17 cellular contexts compared by ENCODE assay signal in the genomic region with DNA sequence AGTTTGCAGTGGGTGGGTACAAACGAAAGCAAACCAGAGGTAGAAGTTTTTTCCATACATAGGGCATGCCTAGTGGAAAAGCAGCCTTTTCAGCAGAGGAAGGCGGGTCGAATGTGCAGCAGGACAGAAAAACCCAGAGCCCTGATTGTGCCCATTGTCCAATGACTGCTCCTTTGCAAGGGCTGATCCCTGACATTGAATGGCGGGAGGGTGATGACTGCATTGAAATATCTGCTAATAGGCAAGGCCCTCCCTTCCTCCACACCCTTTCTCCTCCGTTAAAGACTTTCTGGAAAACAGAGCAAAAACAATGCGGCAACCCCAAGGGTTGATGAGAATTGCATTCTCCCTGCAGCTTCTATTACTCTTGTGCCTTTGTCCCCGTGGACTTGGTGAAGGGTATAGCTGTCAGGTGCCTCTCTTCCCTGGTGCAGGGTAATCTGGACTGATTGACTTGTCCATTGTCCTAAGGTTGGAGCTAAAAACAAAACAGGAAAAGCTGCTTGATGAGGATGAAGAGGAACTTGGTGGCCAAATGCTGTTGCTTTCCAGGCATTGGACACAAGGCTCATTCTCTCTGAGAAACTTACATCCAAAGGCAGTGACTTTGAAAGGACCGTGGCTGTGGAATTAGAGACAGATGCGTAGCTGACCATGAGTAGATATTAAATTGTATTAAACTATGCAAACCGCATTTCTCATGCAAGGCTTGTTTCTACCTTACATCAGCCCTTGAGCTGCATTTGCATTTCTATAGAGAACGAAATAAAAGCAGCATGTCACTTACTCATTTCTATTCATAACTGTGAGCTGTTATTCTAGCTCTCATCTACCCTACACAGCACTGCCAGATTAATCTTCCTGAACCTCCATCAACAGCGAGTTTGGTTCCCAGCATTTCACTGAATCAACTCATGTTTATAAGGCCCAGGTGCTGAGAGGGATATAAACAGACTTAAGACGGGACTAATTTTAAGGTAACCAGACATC.
DNase-seq lines count a peak whose midpoint lies in the region; ATAC-seq and TF ChIP-seq lines count a peak whose summit lies in the region.
"Had no signal": no experiment of that assay in that cellular context is flagged by ENCODE, and none has a peak within 500 bp of the region (broad histone marks: within the 10 kb centered on the region; RNA-seq: fewer than 3 reads in every experiment).

No MANE protein-coding gene starts in this region.

- H3K27ac ChIP-seq in right atrium auricular region (peak overlapping the region; percentile 69 to 84), lung (ENCODE audit: low read depth in 1 of 2, low read length in 1 of 2) (peak overlapping the region in 1 of 2 donors; percentile 76), temporal lobe (ENCODE audit: low read depth, low read length) (peak overlapping the region; percentile 23), tibial nerve (no peak overlapping the region)
- H3K27ac ChIP-seq: PC-9 had no signal

- no peaks in the 10 kb centered on the region for H3K9me3 ChIP-seq in right atrium auricular region
- no peaks in the 10 kb centered on the region for H3K9me3 ChIP-seq in lung (ENCODE audit: control insufficient read depth in 2 of 2, insufficient read depth in 1 of 2, low read length in 1 of 2)
- no peaks in the 10 kb centered on the region for H3K9me3 ChIP-seq in tibial nerve

- H3K4me1 ChIP-seq in right atrium auricular region (peaks cover 0 to 17% of the 10 kb centered on the region in 2 donors), lung (ENCODE audit: control insufficient read depth in 2 of 2, insufficient read depth in 2 of 2, low read length in 2 of 2) (peaks cover 5 to 8% of the 10 kb centered on the region in 2 donors), tibial nerve (no peaks in the 10 kb centered on the region)

- H3K36me3 ChIP-seq in right atrium auricular region (no peaks in the 10 kb centered on the region), lung (ENCODE audit: control insufficient read depth in 2 of 2, insufficient read depth in 2 of 2, low read length in 2 of 2) (no peaks in the 10 kb centered on the region), tibial nerve (no peaks in the 10 kb centered on the region)

- H3K27me3 Mint-ChIP-seq in immature natural killer cell (ENCODE audit: low read depth in 3 of 3): peaks cover 0 to 3% (median 1%) of the 10 kb centered on the region in 3 donors

- 87 to 90% methylated on average over 13 of the region's 13 CpGs for WGBS in lung, 2 donors
- WGBS in tibial nerve, 2 donors: 67 to 68% methylated on average over 13 of the region's 13 CpGs

- no peak for TF ChIP-seq CTCF in right atrium auricular region (IDR thresholded peaks at IDR 0.05)
- TF ChIP-seq CTCF in astrocyte of the cerebellum (IDR thresholded peaks at IDR 0.05; ENCODE audit: low read depth, low read length, missing control alignments): no peak
- TF ChIP-seq CTCF in lung (IDR thresholded peaks at IDR 0.05; ENCODE audit: control extremely low read depth, extremely low read depth): no peak
- no peak for TF ChIP-seq CTCF in tibial nerve (IDR thresholded peaks at IDR 0.05)

- peaks cover 0 to 4% (median 0%) of the 10 kb centered on the region in 6 donors for H3K9me3 Mint-ChIP-seq in immature natural killer cell

- H3K4me3 Mint-ChIP-seq in immature natural killer cell: no peak overlapping the region
- H3K4me3 Mint-ChIP-seq: CD14-positive monocyte, IgD-negative memory B cell had no signal

- no peaks in the 10 kb centered on the region for H3K36me3 Mint-ChIP-seq in immature natural killer cell
- H3K36me3 Mint-ChIP-seq: CD14-positive monocyte, IgD-negative memory B cell had no signal

- H3K27me3 ChIP-seq in right atrium auricular region (no peaks in the 10 kb centered on the region), lung (ENCODE audit: control insufficient read depth, insufficient read depth) (no peaks in the 10 kb centered on the region), tibial nerve (no peaks in the 10 kb centered on the region)

- ATAC-seq in lung (ENCODE audit: insufficient read depth, low FRiP score): no peak

- TF ChIP-seq EP300 in tibial nerve (IDR thresholded peaks at IDR 0.05): no peak

- no peak for TF ChIP-seq POLR2A in tibial nerve (IDR thresholded peaks at IDR 0.05)

- no peak for DNase-seq in right atrium auricular region (ENCODE audit: low spot score)
- no peak for DNase-seq in cardiac septum (ENCODE audit: low spot score)
- peak; percentile 40 for DNase-seq in astrocyte of the cerebellum (ENCODE audit: low read depth)
- DNase-seq in lung (ENCODE audit: low spot score): peak; percentile 11
- no peak for DNase-seq in DMS153 treated with DMSO at 0.1 percent for 48 hours (lab: John Stamatoyannopoulos, UW; ENCODE audit: unreplicated experiment)
- no peak for DNase-seq in tibial nerve (ENCODE audit: low spot score in 2 of 2)
- no peak for DNase-seq in immature natural killer cell
- DNase-seq: ACHN, AML-193, H7, Kasumi-1, NCI-H187, NCI-H510A, PC-9 had no signal

- in situ Hi-C loops in astrocyte of the cerebellum (cut with HindIII; ENCODE audit: low sequenced_read_pairs): no loop called here

- H3K27ac Mint-ChIP-seq in immature natural killer cell: no peak overlapping the region
- H3K27ac Mint-ChIP-seq: CD14-positive monocyte, IgD-negative memory B cell had no signal

- H3K4me3 ChIP-seq in right atrium auricular region: no peak overlapping the region
- no peak overlapping the region for H3K4me3 ChIP-seq in astrocyte of the cerebellum (ENCODE audit: low read depth, low read length)
- H3K4me3 ChIP-seq in lung: no peak overlapping the region
- no peak overlapping the region for H3K4me3 ChIP-seq in tibial nerve
- H3K4me3 ChIP-seq: PC-9 had no signal

- intact Hi-C loops in cardiac septum (cut with DNase I): no loop called here

- no peaks in the 10 kb centered on the region for H3K4me1 Mint-ChIP-seq in immature natural killer cell
- H3K4me1 Mint-ChIP-seq: CD14-positive monocyte had no signal

Comparison
In these comparisons a context has a peak if more than half of its experiments do, and no peak if none do; other contexts are left out.
1. DNase-seq: peak in astrocyte of the cerebellum (single experiment) and lung (single experiment); none in right atrium auricular region (single experiment), cardiac septum (single experiment), DMS153 treated with DMSO at 0.1 percent for 48 hours (single experiment), tibial nerve (0 of 2) and immature natural killer cell (0 of 3).
2. H3K27ac ChIP-seq: peak in right atrium auricular region (2 of 2) and temporal lobe (single experiment); none in tibial nerve (0 of 4).